8 cellular contexts compared by ENCODE assay signal in the genomic region with DNA sequence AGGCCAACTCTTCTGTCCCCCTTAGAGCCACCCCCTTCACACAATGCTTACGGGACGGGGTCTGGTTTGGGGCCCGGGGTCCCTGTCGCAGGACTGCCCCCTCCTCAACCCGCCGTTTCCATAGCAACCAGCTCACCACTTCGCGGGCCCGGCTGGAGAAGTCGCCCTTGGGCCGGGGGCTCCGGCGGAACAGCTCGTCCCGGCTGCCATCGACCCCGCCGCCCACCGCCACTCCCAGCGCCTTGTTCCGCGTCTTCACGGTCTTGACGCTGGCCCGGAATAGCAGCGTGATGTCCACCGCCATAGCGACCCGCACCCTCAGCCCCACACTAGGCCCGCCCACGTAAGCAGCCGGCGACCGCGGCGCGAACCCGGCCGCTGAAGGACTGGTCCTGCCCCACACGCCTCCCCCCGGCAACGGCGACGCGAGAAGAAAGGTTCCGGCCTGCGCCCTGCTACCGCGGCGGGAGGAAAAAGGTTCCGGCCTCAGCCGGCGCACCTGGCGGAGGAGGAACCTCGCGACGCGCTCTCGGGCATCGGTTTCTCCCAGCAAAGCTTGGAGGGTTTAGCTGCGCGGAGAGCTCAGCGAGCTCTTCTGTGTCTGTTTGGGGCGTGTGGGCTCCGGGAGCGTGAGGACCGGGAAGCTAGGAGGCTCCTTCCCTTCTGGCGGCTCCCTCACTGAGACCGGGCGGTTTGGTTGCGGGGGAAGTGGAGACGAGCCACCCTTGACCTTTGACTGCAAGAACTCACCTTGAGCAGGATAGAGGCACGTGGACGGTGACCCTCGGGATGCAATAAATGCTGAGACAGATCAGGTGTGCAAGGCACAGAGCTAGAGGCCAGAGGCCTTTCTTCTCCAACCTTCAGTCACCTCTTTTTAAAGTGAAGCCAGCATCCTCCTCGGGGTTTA. TPM values are rescaled to one million over a fixed set of nuclear protein-coding genes. Genes with fewer than 3 reads are reported as not detected.
A peak's percentile ranks its signal among the peaks of the same experiment; 100 is the strongest.
DNase-seq lines count a peak whose midpoint lies in the region; ATAC-seq and TF ChIP-seq lines count a peak whose summit lies in the region.

Gene STX18 (minus strand): TSS at position 388 of the 910 bp plus-strand sequence. CDS start 84 bp downstream, at position 304.

- no peaks in the 10 kb centered on the region for H3K9me3 ChIP-seq in parathyroid adenoma (ENCODE audit: control insufficient read depth, low read length)
- H3K9me3 ChIP-seq in tibial nerve: no peaks in the 10 kb centered on the region

- H3K4me2 ChIP-seq in parathyroid adenoma (ENCODE audit: low read length): peak within 1 kb of the TSS; percentile 89

- TF ChIP-seq CTCF in GM12865 (IDR thresholded peaks at IDR 0.05; ENCODE audit: insufficient read depth, low read depth, low read length, missing control alignments): no peak
- TF ChIP-seq CTCF in parathyroid adenoma (IDR thresholded peaks at IDR 0.05): no peak
- TF ChIP-seq CTCF in tibial nerve (IDR thresholded peaks at IDR 0.05): peak in 1 of 5 experiments; percentile 44

- no peaks in the 10 kb centered on the region for H3K27me3 ChIP-seq in parathyroid adenoma (ENCODE audit: control insufficient read depth, insufficient read depth, low read length)
- H3K27me3 ChIP-seq in tibial nerve: no peaks in the 10 kb centered on the region

- peak within 1 kb of the TSS; percentile 93 for H2AFZ ChIP-seq in parathyroid adenoma

- H3K79me2 ChIP-seq in parathyroid adenoma: peaks cover 8% of the 10 kb centered on the region

- 0 to 1% methylated on average over 14 to 70 of the region's 76 CpGs for WGBS in tibial nerve, 2 donors

- H3K4me3 ChIP-seq in GM12865 (ENCODE audit: low read depth, low read length) (peak within 1 kb of the TSS; percentile 97), parathyroid adenoma (ENCODE audit: low read depth, low read length) (peak within 1 kb of the TSS; percentile 91), tibial nerve (peak within 1 kb of the TSS; percentile 65 to 91 (median 80))

- peak within 1 kb of the TSS; percentile 53 for H3K9ac ChIP-seq in parathyroid adenoma

- ATAC-seq in HG02610 (IDR thresholded peaks at IDR 0.05; ENCODE audit: unreplicated experiment): peak; percentile 86
- ATAC-seq in Right ventricle myocardium superior (ENCODE audit: poor library complexity): peak; percentile 100

- intact Hi-C loops in Right ventricle myocardium superior (cut with DNase I): no loop called here

- DNase-seq in GM12865 (ENCODE audit: low read depth) (peak; percentile 95), NCI-H1092 treated with DMSO at 0.1 percent for 48 hours (lab: John Stamatoyannopoulos, UW) (peak; percentile 84), SW 1271 (lab: John Stamatoyannopoulos, UW) (peak; percentile 48 to 74), Right ventricle myocardium superior (peak; percentile 90), tibial nerve (ENCODE audit: low spot score in 2 of 2) (peak; percentile 41 to 71)
- peak; percentile 69 for DNase-seq in activated naive CD8-positive, alpha-beta T cell treated with anti-CD3 and anti-CD28 coated beads, Interleukin-2, amount 50 U/mL, for 16 hours (ENCODE audit: low read depth, low spot score)

- TF ChIP-seq POLR2A in tibial nerve (IDR thresholded peaks at IDR 0.05): peak; percentile 30 to 50

- H3K36me3 ChIP-seq in parathyroid adenoma (ENCODE audit: control insufficient read depth, insufficient read depth, low read length) (no peaks in the 10 kb centered on the region), tibial nerve (peaks cover 0 to 14% (median 0%) of the 10 kb centered on the region in 3 donors)

- TF ChIP-seq EP300 in tibial nerve (IDR thresholded peaks at IDR 0.05): peak in 1 of 2 donors; percentile 96

- H3K4me1 ChIP-seq in parathyroid adenoma (no peaks in the 10 kb centered on the region), tibial nerve (peaks cover 0 to 41% (median 29%) of the 10 kb centered on the region in 4 donors)

- H3K27ac ChIP-seq in parathyroid adenoma (peak within 1 kb of the TSS; percentile 77), tibial nerve (peak within 1 kb of the TSS; percentile 21 to 91 (median 86))

RNA-seq across cellular contexts. Expression of gene STX18, which starts in this region (rescaled TPM):
- 16.0 TPM for total RNA-seq in Right ventricle myocardium superior
- 10 to 100 TPM; 16.5 to 37.5 (median 21.4) TPM for total RNA-seq in tibial nerve

Comparison
In these comparisons a context has a peak if more than half of its experiments do, and no peak if none do; other contexts are left out.
1. Peak in every context shown above with its lines: DNase-seq, ATAC-seq, H3K4me3 ChIP-seq and H3K27ac ChIP-seq.